8 cellular contexts compared by ENCODE assay signal in genomic region chr17:79023886-79024771, GRCh38. TPM values are rescaled to one million over a fixed set of nuclear protein-coding genes. Genes with fewer than 3 reads are reported as not detected.
DNase-seq lines count a peak whose midpoint lies in the region; ATAC-seq, FAIRE-seq and TF ChIP-seq lines count a peak whose summit lies in the region.

A gene with protein sequence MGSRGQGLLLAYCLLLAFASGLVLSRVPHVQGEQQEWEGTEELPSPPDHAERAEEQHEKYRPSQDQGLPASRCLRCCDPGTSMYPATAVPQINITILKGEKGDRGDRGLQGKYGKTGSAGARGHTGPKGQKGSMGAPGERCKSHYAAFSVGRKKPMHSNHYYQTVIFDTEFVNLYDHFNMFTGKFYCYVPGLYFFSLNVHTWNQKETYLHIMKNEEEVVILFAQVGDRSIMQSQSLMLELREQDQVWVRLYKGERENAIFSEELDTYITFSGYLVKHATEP (plus strand): TSS chr17:79024169. CDS start chr17:79043969, 19,800 bp downstream.

- H3K27me3 ChIP-seq in PC-3 (ENCODE audit: low read length): no peaks in the 10 kb centered on the region
- peaks cover 60 to 75% of the 10 kb centered on the region in 2 experiments for H3K27me3 ChIP-seq in K562 (ENCODE audit: control insufficient read depth in 2 of 2, insufficient read depth in 2 of 2, low read length in 2 of 2)
- H3K27me3 ChIP-seq in smooth muscle cell (ENCODE audit: low read depth): no peaks in the 10 kb centered on the region

- TF ChIP-seq CTCF in GM12864 (IDR thresholded peaks at IDR 0.05; ENCODE audit: low read depth, low read length, missing control alignments): peak; percentile 16
- TF ChIP-seq CTCF in PC-3 (conservative IDR thresholded peaks at IDR 0.05; ENCODE audit: low read depth, low read length): peak; percentile 48
- TF ChIP-seq CTCF in K562 (IDR thresholded peaks at IDR 0.05 in 2 of 3, conservative IDR thresholded peaks at IDR 0.05 in 1 of 3; ENCODE audit: insufficient read depth in 2 of 3, low read depth in 1 of 3, low read length in 3 of 3): 0 out of 6 replicates have a peak, but pooled peaks of 1 of the 3 experiments have one; percentile 14
- TF ChIP-seq CTCF in smooth muscle cell (IDR thresholded peaks at IDR 0.05; ENCODE audit: borderline replicate concordance, insufficient read depth, poor library complexity, severe bottlenecking): peak; percentile 28

- in situ Hi-C loops in K562 (cut with MboI): no loop called here

- peak within 1 kb of the TSS; percentile 51 for H3K27ac ChIP-seq in PC-3 (ENCODE audit: low read length)
- H3K27ac ChIP-seq in K562 (ENCODE audit: extremely low read depth, low read depth, low read length): no peak within 1 kb of the TSS
- H3K27ac ChIP-seq in smooth muscle cell (ENCODE audit: low read depth): no peak within 1 kb of the TSS

- no peak for TF ChIP-seq RAD21 in K562 (CRISPR knock-in tag; conservative IDR thresholded peaks at IDR 0.05 in 1 of 2, IDR thresholded peaks at IDR 0.05 in 1 of 2)

- no peaks in the 10 kb centered on the region for H3K9me3 ChIP-seq in PC-3 (ENCODE audit: low read length)
- no peaks in the 10 kb centered on the region for H3K9me3 ChIP-seq in K562 (replicated peaks; ENCODE audit: control insufficient read depth, insufficient read depth, low read depth, low read length)
- H3K9me3 ChIP-seq in smooth muscle cell (replicated peaks; ENCODE audit: low read depth): no peaks in the 10 kb centered on the region

- no peaks in the 10 kb centered on the region for H3K36me3 ChIP-seq in PC-3 (ENCODE audit: low read depth, low read length)
- no peaks in the 10 kb centered on the region for H3K36me3 ChIP-seq in K562 (ENCODE audit: control insufficient read depth, insufficient read depth, low read length)
- no peaks in the 10 kb centered on the region for H3K36me3 ChIP-seq in smooth muscle cell (ENCODE audit: low read depth)

- CTCF ChIA-PET in PC-3 (lab: Charles Lee): no interaction called here
- CTCF ChIA-PET in K562 (lab: Yijun Ruan, JAX; ENCODE audit: low intra/inter-chr PET ratio): no interaction called here

- 9% methylated on average over 37 of the region's 77 CpGs for WGBS in K562 (ENCODE audit: insufficient coverage, low coverage, missing lambda C conversion rate)
- WGBS in smooth muscle cell (ENCODE audit: low lambda C conversion rate): 4% methylated on average over 60 of the region's 77 CpGs

- POLR2A ChIA-PET in PC-3 (lab: Charles Lee; ENCODE audit: unreplicated experiment): no interaction called here
- POLR2A ChIA-PET in K562 (lab: Yijun Ruan, JAX): interaction anchor here (0.6 kb wide), 1 partner anchor 642 kb away, joined by 3 read pairs; no protein-coding TSS in a partner anchor

- peak within 1 kb of the TSS; percentile 97 for H3K4me2 ChIP-seq in PC-3 (ENCODE audit: low read length)
- no peak within 1 kb of the TSS for H3K4me2 ChIP-seq in K562 (ENCODE audit: insufficient read depth, low read length)
- peak within 1 kb of the TSS; percentile 99 for H3K4me2 ChIP-seq in smooth muscle cell

- H3K79me2 ChIP-seq in PC-3 (ENCODE audit: low read length): no peaks in the 10 kb centered on the region
- H3K79me2 ChIP-seq in K562 (ENCODE audit: control insufficient read depth, insufficient read depth, low read length): no peaks in the 10 kb centered on the region
- H3K79me2 ChIP-seq in smooth muscle cell (ENCODE audit: low read depth): no peaks in the 10 kb centered on the region

- H2AFZ ChIP-seq in PC-3 (ENCODE audit: low read length) (peak within 1 kb of the TSS; percentile 94), K562 (ENCODE audit: low read depth, low read length) (no peak within 1 kb of the TSS), smooth muscle cell (ENCODE audit: low read depth) (peak within 1 kb of the TSS; percentile 91)

- ATAC-seq in PC-3: peak; percentile 62
- ATAC-seq in K562: peak; percentile 67
- ATAC-seq in GM19351 (IDR thresholded peaks at IDR 0.05; ENCODE audit: unreplicated experiment): no peak
- ATAC-seq in GM19463 (IDR thresholded peaks at IDR 0.05; ENCODE audit: unreplicated experiment): no peak

- intact Hi-C loops in PC-3 (cut with micrococcal nuclease) (no loop called here), K562 (cut with micrococcal nuclease) (no loop called here)

- H3F3A ChIP-seq in PC-3 (ENCODE audit: low read length, unreplicated experiment) (no peaks in the 10 kb centered on the region), smooth muscle cell (ENCODE audit: low read depth) (no peaks in the 10 kb centered on the region)

- no peaks in the 10 kb centered on the region for H3K9me2 ChIP-seq in PC-3 (replicated peaks; ENCODE audit: low read length)

- no peak for FAIRE-seq in K562 (lab: Jason Lieb, UNC)

- no peaks in the 10 kb centered on the region for H3K9me1 ChIP-seq in K562 (ENCODE audit: control insufficient read depth, insufficient read depth, low read length)

- BruUV-seq in PC-3 (replicated peaks; lab: Mats Ljungman, UMichigan): TSS peak; percentile 58
- no TSS peak for BruUV-seq in K562 (replicated peaks; lab: Mats Ljungman, UMichigan)

- TF ChIP-seq POLR2A in K562 (conservative IDR thresholded peaks at IDR 0.05): no peak

- no peak for TF ChIP-seq EP300 in K562 (IDR thresholded peaks at IDR 0.05; ENCODE audit: low read length)

- peaks cover 57% of the 10 kb centered on the region for H3K4me1 ChIP-seq in PC-3 (ENCODE audit: insufficient read depth, low read length)
- peaks cover 9 to 28% of the 10 kb centered on the region in 2 experiments for H3K4me1 ChIP-seq in K562 (replicated peaks in 1 of 2; ENCODE audit: control insufficient read depth in 2 of 2, insufficient read depth in 2 of 2, low read length in 2 of 2)
- peaks cover 16% of the 10 kb centered on the region for H3K4me1 ChIP-seq in smooth muscle cell (ENCODE audit: low read depth)

- no peak within 1 kb of the TSS for H3K4me3 ChIP-seq in GM12864 (ENCODE audit: low read depth, low read length)
- peak within 1 kb of the TSS; percentile 80 for H3K4me3 ChIP-seq in PC-3 (ENCODE audit: low read length)
- no peak within 1 kb of the TSS for H3K4me3 ChIP-seq in K562
- H3K4me3 ChIP-seq in smooth muscle cell: peak within 1 kb of the TSS; percentile 77

- DNase-seq in GM12864 (ENCODE audit: low read depth) (no peak), PC-3 (peak; percentile 75), K562 (ENCODE audit: extremely low read depth in 1 of 4, low spot score in 3 of 4) (peak in 2 of 4 experiments; percentile 68 to 71), iPS-NIHi7 (ENCODE audit: extremely low spot score) (peak; percentile 81), smooth muscle cell (lab: John Stamatoyannopoulos, UW; ENCODE audit: unreplicated experiment) (no peak), NAMALWA (ENCODE audit: low spot score) (no peak)

- peak within 1 kb of the TSS; percentile 68 for H3K9ac ChIP-seq in PC-3 (ENCODE audit: low read length)
- H3K9ac ChIP-seq in K562 (ENCODE audit: insufficient read depth in 1 of 2, low read depth in 2 of 2, low read length in 2 of 2): no peak within 1 kb of the TSS
- H3K9ac ChIP-seq in smooth muscle cell (ENCODE audit: low read depth): peak within 1 kb of the TSS; percentile 58

- H4K20me1 ChIP-seq in PC-3 (ENCODE audit: low read length): no peaks in the 10 kb centered on the region
- H4K20me1 ChIP-seq in K562 (replicated peaks; ENCODE audit: control insufficient read depth, insufficient read depth, low read length): peaks cover 4% of the 10 kb centered on the region; the same call in 1 of the 2 replicates
- H4K20me1 ChIP-seq in smooth muscle cell (ENCODE audit: low read depth): no peaks in the 10 kb centered on the region

TF ChIP-seq in K562, 482 proteins besides CTCF, POLR2A, EP300 and RAD21 (continues in another document):
- TF ChIP-seq ZNF639 (CRISPR knock-in tag; conservative IDR thresholded peaks at IDR 0.05 in 1 of 2, IDR thresholded peaks at IDR 0.05 in 1 of 2) (no peak), SRSF3 (IDR thresholded peaks at IDR 0.05; ENCODE audit: insufficient read depth, low read length) (no peak), ZBTB17 (CRISPR knock-in tag; IDR thresholded peaks at IDR 0.05) (no peak)

RNA-seq across cellular contexts. Expression of the gene that starts here (rescaled TPM):
- 18.6 and 21.0 TPM in 2 replicates for total RNA-seq in PC-3 (2014; rRNA removed)
- not detected in 2 replicates for total RNA-seq in K562 (2011; cell fraction: chromatin; rRNA removed; ENCODE audit: low replicate concordance)
- total RNA-seq in K562 (2011; cell fraction: nucleolus; rRNA removed): not detected in 2 replicates
- not detected in 2 replicates for total RNA-seq in K562 (2011; cell fraction: nucleoplasm; rRNA removed)
- total RNA-seq in K562 (2014; rRNA removed): not detected in 2 replicates
- total RNA-seq in K562 (2014; rRNA removed; fragmentation: Illumina TruSeq; extraction: Trizol): not detected in 2 replicates
- total RNA-seq in K562 (2015; rRNA removed; fragmentation: Illumina TruSeq; extraction: Trizol): not detected in 2 replicates
- total RNA-seq in K562 (2021): 0.09 and 0.22 TPM in 2 replicates
- polyA plus RNA-seq in K562 (2011; rRNA removed): not detected in 2 replicates
- polyA plus RNA-seq in K562 (2011; cell fraction: cytosol; rRNA removed): not detected in 2 replicates
- not detected in 2 replicates for polyA plus RNA-seq in K562 (2011; cell fraction: nucleus; rRNA removed)
- not detected in 2 replicates for polyA plus RNA-seq in K562 (2012)
- not detected in 2 replicates for polyA plus RNA-seq in K562 (2014; fragmentation: Illumina TruSeq; extraction: Trizol)
- not detected for polyA plus RNA-seq in K562 (2014; fragmentation: Nextera tagmentation; extraction: Ambion mirVana)
- polyA plus RNA-seq in K562 (2014; rRNA removed): not detected in 2 replicates
- not detected in 2 replicates for polyA minus RNA-seq in K562 (2011; rRNA and poly(A)+ RNA removed)
- polyA minus RNA-seq in K562 (2011; cell fraction: cytosol; rRNA and poly(A)+ RNA removed): not detected in 2 replicates
- polyA minus RNA-seq in K562 (2011; cell fraction: nucleus; rRNA and poly(A)+ RNA removed): not detected in 2 replicates
- 5.1 and 5.7 TPM in 2 replicates for total RNA-seq in smooth muscle cell
- 9.4 and 10.0 TPM in 2 replicates for polyA plus RNA-seq in smooth muscle cell

Comparison
In these comparisons a context has a peak if more than half of its experiments do, and no peak if none do; other contexts are left out.
1. RNA of the gene that starts here (polyA plus RNA-seq): 9.4 to 10.0 TPM in smooth muscle cell; not detected in K562; every median in the first group is over 10 times any median in the second.
2. Peak in ATAC-seq in K562; RNA of the gene not detected or under 1 TPM.
3. DNase-seq: peak in PC-3 (single experiment) and iPS-NIHi7 (single experiment); none in GM12864 (single experiment), smooth muscle cell (single experiment) and NAMALWA (single experiment).
4. H3K4me3 ChIP-seq: peak in PC-3 (single experiment) and smooth muscle cell (single experiment); none in GM12864 (single experiment) and K562 (single experiment).
5. H3K9ac ChIP-seq: peak in PC-3 (single experiment) and smooth muscle cell (single experiment); none in K562 (0 of 2).